In the genomic region with DNA sequence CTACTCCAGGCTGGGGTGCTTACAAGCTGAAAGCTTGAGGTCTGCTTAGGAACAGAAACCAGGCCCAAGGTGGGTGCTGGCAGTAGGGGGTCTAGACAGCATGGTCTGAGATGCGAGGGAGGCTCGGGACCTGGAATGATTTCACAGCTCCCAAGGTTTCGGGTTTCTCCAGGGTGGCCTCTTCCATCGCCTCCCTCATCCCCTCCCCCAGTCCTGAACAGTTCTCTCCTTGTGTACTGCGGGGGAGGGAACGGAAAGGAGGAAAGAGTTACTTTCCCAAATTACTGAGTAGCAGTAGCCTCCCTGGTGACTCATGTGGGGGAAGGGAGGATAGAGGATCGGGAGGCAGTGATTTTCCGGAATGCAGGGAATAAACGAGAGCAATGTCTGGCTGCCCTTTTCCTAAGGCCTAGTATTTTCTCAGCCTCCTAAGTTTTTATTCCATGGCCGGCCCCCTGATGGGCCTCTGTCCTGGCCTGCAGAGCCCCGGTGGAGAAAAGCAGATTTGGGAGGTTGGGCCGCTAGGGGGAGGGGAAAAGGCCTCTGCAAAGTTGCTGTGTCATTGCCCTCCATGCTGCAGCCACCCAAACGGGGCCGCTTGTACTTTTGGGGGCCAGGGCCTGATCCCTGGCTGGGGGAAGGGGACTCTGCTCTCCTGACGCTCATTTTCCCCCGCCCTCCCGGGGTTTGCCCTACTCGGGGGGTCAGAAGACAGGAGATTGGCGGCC, we compare ENCODE assay signal across 8 cellular contexts. TPM values are rescaled to one million over a fixed set of nuclear protein-coding genes. Genes with fewer than 3 reads are reported as not detected.
DNase-seq lines count a peak whose midpoint lies in the region; ATAC-seq, FAIRE-seq and TF ChIP-seq lines count a peak whose summit lies in the region.

No MANE protein-coding gene starts in this region.

- H4K5ac ChIP-seq in H9 (ENCODE audit: insufficient read length, low read depth, low read length) (peak overlapping the region; percentile 99), H1 (ENCODE audit: insufficient read length, low read depth, low read length) (peak overlapping the region; percentile 99)

- peak overlapping the region; percentile 96 for H2BK120ac ChIP-seq in H9 (ENCODE audit: low read depth, low read length, poor library complexity, severe bottlenecking)
- H2BK120ac ChIP-seq in H1 (replicated peaks; ENCODE audit: low read depth, low read length) = peak overlapping the region; percentile 99

- no peaks in the 10 kb centered on the region for H4K20me1 ChIP-seq in H9 (ENCODE audit: control insufficient read depth, insufficient read depth, insufficient read length)
- H4K20me1 ChIP-seq in H1 (replicated peaks in 1 of 2; ENCODE audit: control insufficient read depth in 1 of 2, insufficient read depth in 2 of 2, low read length in 2 of 2) = peaks cover 23 to 27% of the 10 kb centered on the region in 2 experiments

- peaks cover 18 to 20% of the 10 kb centered on the region in 2 experiments for H3K4me1 Mint-ChIP-seq in H9

- no peak for TF ChIP-seq CTCF in AG09309 (IDR thresholded peaks at IDR 0.05; ENCODE audit: control insufficient read depth, insufficient read depth, low read depth, low read length, missing control alignments)
- TF ChIP-seq CTCF in H9 (conservative IDR thresholded peaks at IDR 0.05) = peak; percentile 46; the same call in 2 of the 3 replicates
- peak in 2 of 3 experiments; percentile 8 to 14; a peak in 1 of 4 replicates for TF ChIP-seq CTCF in H1 (IDR thresholded peaks at IDR 0.05; ENCODE audit: control extremely low read depth in 1 of 3, insufficient read depth in 1 of 3, low read depth in 1 of 3, low read length in 3 of 3)

- H3K36me3 ChIP-seq in H1 (ENCODE audit: control insufficient read depth in 2 of 4, insufficient read depth in 4 of 4, low read length in 3 of 4) = peaks cover 11 to 29% (median 17%) of the 10 kb centered on the region in 4 experiments

- H3K18ac ChIP-seq in H9 (ENCODE audit: insufficient read length, low read depth, low read length) (peak overlapping the region; percentile 96), H1 (ENCODE audit: extremely low read depth, low read length) (peak overlapping the region; percentile 100)

- peak overlapping the region; percentile 98 for H3K9ac ChIP-seq in H9 (ENCODE audit: extremely low read depth, insufficient read length, low read length)
- H3K9ac ChIP-seq in H1 (replicated peaks in 1 of 4; ENCODE audit: extremely low read depth in 1 of 4, low read depth in 3 of 4, low read length in 3 of 4) = peak overlapping the region; percentile 96 to 100 (median 100)

- peak in 1 of 2 experiments; percentile 89; a peak in 2 of 3 replicates for TF ChIP-seq POLR2A in H1 (IDR thresholded peaks at IDR 0.05; ENCODE audit: control extremely low read depth in 1 of 2, low read depth in 2 of 2, low read length in 2 of 2)

- H3K79me1 ChIP-seq in H9 (ENCODE audit: insufficient read depth, low read depth, low read length, poor library complexity, severe bottlenecking) (no peaks in the 10 kb centered on the region), H1 (ENCODE audit: low read depth, low read length) (no peaks in the 10 kb centered on the region)

- H3K27ac ChIP-seq in H9 (ENCODE audit: insufficient read length, low read depth, low read length) (peak overlapping the region; percentile 100), H1 (ENCODE audit: low read depth, low read length) (peak overlapping the region; percentile 99)

- H4K91ac ChIP-seq in H9 (ENCODE audit: insufficient read length, low read depth, low read length) (peak overlapping the region; percentile 96), H1 (replicated peaks; ENCODE audit: insufficient read length, low read length) (peak overlapping the region; percentile 99)

- H3K27ac Mint-ChIP-seq in H9 = peak overlapping the region; percentile 100

- H3K9me3 Mint-ChIP-seq in H9 = peaks cover 7 to 11% of the 10 kb centered on the region in 2 experiments

- H4K8ac ChIP-seq in H9 (replicated peaks; ENCODE audit: insufficient read length, low read depth, low read length) (peak overlapping the region; percentile 97), H1 (ENCODE audit: extremely low read depth, insufficient read depth, low read length) (peak overlapping the region; percentile 100)

- H3K79me2 ChIP-seq in H9 (ENCODE audit: insufficient read depth, low read length) = peaks cover 27% of the 10 kb centered on the region
- H3K79me2 ChIP-seq in H1 (ENCODE audit: control insufficient read depth in 1 of 2, insufficient read depth in 2 of 2, low read length in 2 of 2) = peaks cover 30 to 78% of the 10 kb centered on the region in 2 experiments

- H2AFZ ChIP-seq in H9 (ENCODE audit: low read length) (no peak overlapping the region), H1 (ENCODE audit: low read length) (no peak overlapping the region)

- peaks cover 23% of the 10 kb centered on the region for H3K23me2 ChIP-seq in H9 (ENCODE audit: insufficient read length, low read depth, low read length, poor library complexity, severe bottlenecking)
- H3K23me2 ChIP-seq in H1 (ENCODE audit: low read depth, low read length) = peaks cover 22% of the 10 kb centered on the region

- peak overlapping the region; percentile 99 for H2AK5ac ChIP-seq in H9 (ENCODE audit: insufficient read length, low read length)
- peak overlapping the region; percentile 100 for H2AK5ac ChIP-seq in H1 (ENCODE audit: low read depth, low read length)

- DNase-seq in AG09309 (ENCODE audit: low read depth) (peak; percentile 89), H9 (peak; percentile 81), NCI-H82 (lab: John Stamatoyannopoulos, UW) (peak; percentile 90), H1 (ENCODE audit: low read depth in 1 of 2, low spot score in 2 of 2) (no peak)
- DNase-seq in activated CD8-positive, alpha-beta memory T cell treated with anti-CD3 and anti-CD28 coated beads for 24 hours = peak; percentile 94
- peak; percentile 38 to 49 for DNase-seq in stimulated activated CD8-positive, alpha-beta memory T cell treated with anti-CD3 and anti-CD28 coated beads, Interleukin-4, amount 100 ng/mL, for 4 hours (ENCODE audit: low read depth in 2 of 2, low spot score in 1 of 2)

- whole genome bisulfite sequencing in H9 (ENCODE audit: extremely low coverage, insufficient read length, low lambda C conversion rate) = no CpG with 5 or more reads among the region's 19 CpGs
- 1% methylated on average over 19 of the region's 19 CpGs; no CpG with 5 or more reads in 1 of the 2 experiments for WGBS in H1 (ENCODE audit: extremely low coverage in 1 of 2, insufficient coverage in 1 of 2, insufficient read length in 1 of 2, insufficient replicate concordance in 2 of 2, low coverage in 1 of 2, low lambda C conversion rate in 2 of 2, missing lambda C conversion rate in 1 of 2), 2 experiments

- FAIRE-seq in H1 (lab: Jason Lieb, UNC) = no peak

- H3K4me2 ChIP-seq in H9 (ENCODE audit: insufficient read depth, insufficient read length, low read length) (peak overlapping the region; percentile 87), H1 (ENCODE audit: insufficient read depth in 1 of 2, low read depth in 2 of 2, low read length in 2 of 2) (peak overlapping the region; percentile 75)

- no peaks in the 10 kb centered on the region for H3K9me3 ChIP-seq in H9 (ENCODE audit: control insufficient read depth, low read depth, low read length)
- no peaks in the 10 kb centered on the region; a peak in 2 of 4 replicates for H3K9me3 ChIP-seq in H1 (ENCODE audit: insufficient read depth in 2 of 2, low read depth in 1 of 2, low read length in 1 of 2)
- H3K9me3 ChIP-seq in mononuclear cell (ENCODE audit: low read depth, low read length) = no peaks in the 10 kb centered on the region

- H3K14ac ChIP-seq in H9 (ENCODE audit: insufficient read depth, low read length) (peak overlapping the region; percentile 96), H1 (ENCODE audit: insufficient read length) (peak overlapping the region; percentile 100)

- POLR2A ChIA-PET in H1 (lab: Charles Lee; ENCODE audit: partially characterized antibody) = interaction anchor here (0.9 to 33.3 kb wide), 38 partner anchors 4 to 1305 kb away, joined by 3 to 1158 read pairs (median 6); a partner anchor contains a TSS

- no peak overlapping the region for H2BK15ac ChIP-seq in H9 (ENCODE audit: low read depth, low read length)
- H2BK15ac ChIP-seq in H1 (ENCODE audit: low read length) = no peak overlapping the region

- peaks cover 44 to 49% (median 45%) of the 10 kb centered on the region in 3 experiments for H3K36me3 Mint-ChIP-seq in H9 (ENCODE audit: insufficient read depth in 1 of 3, low read depth in 3 of 3)

- TF ChIP-seq RAD21 in H1 (IDR thresholded peaks at IDR 0.05 in 1 of 2, conservative IDR thresholded peaks at IDR 0.05 in 1 of 2; ENCODE audit: low read depth in 2 of 2, low read length in 2 of 2) = no peak

- H3K27me3 Mint-ChIP-seq in H9 (ENCODE audit: low read depth) = peaks cover 4% of the 10 kb centered on the region; the same call in 1 of the 2 replicates

- H3K4me1 ChIP-seq in H9 (ENCODE audit: insufficient read depth, low read length) (no peaks in the 10 kb centered on the region), H1 (replicated peaks in 1 of 4; ENCODE audit: control insufficient read depth in 3 of 4, insufficient read depth in 4 of 4, low read length in 3 of 4) (peaks cover 0 to 13% (median 6%) of the 10 kb centered on the region in 4 experiments; a peak in 5 of 7 replicates), mononuclear cell (ENCODE audit: insufficient read depth, low read length) (peaks cover 42% of the 10 kb centered on the region)

- H3K27me3 ChIP-seq in H9 (ENCODE audit: insufficient read depth, low read length) (no peaks in the 10 kb centered on the region), H1 (replicated peaks in 1 of 4; ENCODE audit: control insufficient read depth in 3 of 4, extremely low read depth in 1 of 4, insufficient read depth in 3 of 4, low read length in 3 of 4) (no peaks in the 10 kb centered on the region), mononuclear cell (ENCODE audit: insufficient read depth, low read length) (no peaks in the 10 kb centered on the region)

- H2BK20ac ChIP-seq in H9 (ENCODE audit: low read depth, low read length, poor library complexity, severe bottlenecking) (peak overlapping the region; percentile 49), H1 (ENCODE audit: low read length) (peak overlapping the region; percentile 72; the same call in 1 of the 2 replicates)

- H3K23ac ChIP-seq in H9 (ENCODE audit: insufficient read length, low read depth, low read length) = peak overlapping the region; percentile 9
- H3K23ac ChIP-seq in H1 (ENCODE audit: insufficient read length) = peak overlapping the region; percentile 6

- TF ChIP-seq EP300 in H1 (IDR thresholded peaks at IDR 0.05; ENCODE audit: borderline replicate concordance in 1 of 2, low read depth in 2 of 2, low read length in 2 of 2) = no peak

- H2BK12ac ChIP-seq in H9 (ENCODE audit: insufficient read length, low read depth, low read length) = peak overlapping the region; percentile 91
- H2BK12ac ChIP-seq in H1 (ENCODE audit: low read depth, low read length) = peak overlapping the region; percentile 100

- H3K4me3 ChIP-seq in AG09309 (ENCODE audit: control insufficient read depth, low read depth, low read length) = peak overlapping the region; percentile 93
- peak overlapping the region; percentile 90 to 99 (median 98) for H3K4me3 ChIP-seq in H1 (ENCODE audit: extremely low read depth in 1 of 4, insufficient read depth in 2 of 4, low read depth in 3 of 4, low read length in 4 of 4)
- peak overlapping the region; percentile 95 for H3K4me3 ChIP-seq in mononuclear cell (ENCODE audit: low read length)

- H3K56ac ChIP-seq in H9 (ENCODE audit: insufficient read length, low read depth, low read length) = peak overlapping the region; percentile 100
- peak overlapping the region; percentile 98 for H3K56ac ChIP-seq in H1 (replicated peaks; ENCODE audit: insufficient read length, low read depth, low read length)

- peak overlapping the region; percentile 99 for H2BK5ac ChIP-seq in H9 (ENCODE audit: insufficient read length, low read length)
- H2BK5ac ChIP-seq in H1 (ENCODE audit: low read depth, low read length) = peak overlapping the region; percentile 100

- H3K4me3 Mint-ChIP-seq in H9 = peak overlapping the region; percentile 96

- H3K4ac ChIP-seq in H9 (ENCODE audit: low read depth, low read length) (peak overlapping the region; percentile 97), H1 (replicated peaks; ENCODE audit: insufficient read length, low read depth, low read length) (peak overlapping the region; percentile 100)

- ATAC-seq in HG03196 (IDR thresholded peaks at IDR 0.05; ENCODE audit: unreplicated experiment) = no peak

- CTCF ChIA-PET in H1 (lab: Charles Lee; ENCODE audit: partially characterized antibody) = interaction anchor here (0.6 to 14.6 kb wide), 6 partner anchors 13 to 199 kb away, joined by 3 to 168 read pairs (median 18); a partner anchor contains a TSS

- H3T11ph ChIP-seq in H9 (ENCODE audit: low read length) = peak overlapping the region; percentile 96

RNA-seq across cellular contexts. Expression of a gene that starts 1.5 kb away (rescaled TPM):
- total RNA-seq in H9 (2021) (244 and 252 TPM in 2 replicates), mononuclear cell (193 TPM)
- total RNA-seq in H1 (2021; fragmentation: NEBNext Ultra II Directional; extraction: Animal tissue kit (Norgen Biotek cat#: 25700)) = 179 and 185 TPM in 2 replicates
- polyA plus RNA-seq in H1 (2011; rRNA removed) = 101 and 132 TPM in 2 replicates
- polyA plus RNA-seq in H1 (2011; cell fraction: cytosol; rRNA removed) = 118 TPM
- 277 TPM for polyA plus RNA-seq in H1 (2011; cell fraction: nucleus; rRNA removed)
- polyA plus RNA-seq in H1 (2012, experiment 1 of 2) = 160 to 229 TPM (median 169 TPM) in 4 replicates
- polyA plus RNA-seq in H1 (2012, experiment 2 of 2) = 108 TPM
- polyA plus RNA-seq in H1 (2013, experiment 1 of 2) = 146 TPM
- polyA plus RNA-seq in H1 (2013, experiment 2 of 2) = 135 TPM
- 120 and 132 TPM in 2 replicates for polyA minus RNA-seq in H1 (2011; rRNA and poly(A)+ RNA removed)
- polyA minus RNA-seq in H1 (2011; cell fraction: cytosol; rRNA and poly(A)+ RNA removed) = 85.9 TPM
- polyA minus RNA-seq in H1 (2011; cell fraction: nucleus; rRNA and poly(A)+ RNA removed) = 174 TPM

RNA-seq across cellular contexts. Expression of a gene that starts 17.0 kb away (rescaled TPM):
- 6.6 and 7.5 TPM in 2 replicates for total RNA-seq in H9 (2021)
- 13.3 and 15.1 TPM in 2 replicates for total RNA-seq in H1 (2021; fragmentation: NEBNext Ultra II Directional; extraction: Animal tissue kit (Norgen Biotek cat#: 25700))
- polyA plus RNA-seq in H1 (2011; rRNA removed) = 18.0 and 23.1 TPM in 2 replicates
- polyA plus RNA-seq in H1 (2011; cell fraction: cytosol; rRNA removed) = 16.6 TPM
- 27.7 TPM for polyA plus RNA-seq in H1 (2011; cell fraction: nucleus; rRNA removed)
- 11.8 to 16.5 TPM (median 15.3 TPM) in 4 replicates for polyA plus RNA-seq in H1 (2012, experiment 1 of 2)
- polyA plus RNA-seq in H1 (2012, experiment 2 of 2) = 18.7 TPM
- polyA plus RNA-seq in H1 (2013, experiment 1 of 2) = 14.8 TPM
- 15.8 TPM for polyA plus RNA-seq in H1 (2013, experiment 2 of 2)
- 8.9 and 9.5 TPM in 2 replicates for polyA minus RNA-seq in H1 (2011; rRNA and poly(A)+ RNA removed)
- 5.5 TPM for polyA minus RNA-seq in H1 (2011; cell fraction: cytosol; rRNA and poly(A)+ RNA removed)
- polyA minus RNA-seq in H1 (2011; cell fraction: nucleus; rRNA and poly(A)+ RNA removed) = 8.5 TPM
- 89.0 TPM for total RNA-seq in mononuclear cell

RNA-seq across cellular contexts. Expression of a gene that starts 29.0 kb away (rescaled TPM):
- 1.5 and 1.7 TPM in 2 replicates for total RNA-seq in H9 (2021)
- total RNA-seq in H1 (2021; fragmentation: NEBNext Ultra II Directional; extraction: Animal tissue kit (Norgen Biotek cat#: 25700)) = 1.3 and 2.7 TPM in 2 replicates
- polyA plus RNA-seq in H1 (2011; rRNA removed) = 3.2 and 4.7 TPM in 2 replicates
- polyA plus RNA-seq in H1 (2011; cell fraction: cytosol; rRNA removed) = 3.1 TPM
- 2.7 TPM for polyA plus RNA-seq in H1 (2011; cell fraction: nucleus; rRNA removed)
- polyA plus RNA-seq in H1 (2012, experiment 1 of 2) = 1.6 to 2.7 TPM (median 2.2 TPM) in 4 replicates
- 3.1 TPM for polyA plus RNA-seq in H1 (2012, experiment 2 of 2)
- polyA plus RNA-seq in H1 (2013, experiment 1 of 2) = 4.2 TPM
- polyA plus RNA-seq in H1 (2013, experiment 2 of 2) = 4.2 TPM
- 2.2 and 2.5 TPM in 2 replicates for polyA minus RNA-seq in H1 (2011; rRNA and poly(A)+ RNA removed)
- 2.0 TPM for polyA minus RNA-seq in H1 (2011; cell fraction: cytosol; rRNA and poly(A)+ RNA removed)
- 1.7 TPM for polyA minus RNA-seq in H1 (2011; cell fraction: nucleus; rRNA and poly(A)+ RNA removed)
- total RNA-seq in mononuclear cell = 67.8 TPM

RNA-seq across cellular contexts. Expression of a gene that starts 39.5 kb away (rescaled TPM):
- 15.3 and 15.6 TPM in 2 replicates for total RNA-seq in H9 (2021)
- 23.7 TPM in 2 replicates for total RNA-seq in H1 (2021; fragmentation: NEBNext Ultra II Directional; extraction: Animal tissue kit (Norgen Biotek cat#: 25700))
- 89.0 and 120 TPM in 2 replicates for polyA plus RNA-seq in H1 (2011; rRNA removed)
- 55.7 TPM for polyA plus RNA-seq in H1 (2011; cell fraction: cytosol; rRNA removed)
- polyA plus RNA-seq in H1 (2011; cell fraction: nucleus; rRNA removed) = 127 TPM
- polyA plus RNA-seq in H1 (2012, experiment 1 of 2) = 30.8 to 37.5 TPM (median 34.1 TPM) in 4 replicates
- polyA plus RNA-seq in H1 (2012, experiment 2 of 2) = 56.4 TPM
- 32.5 TPM for polyA plus RNA-seq in H1 (2013, experiment 1 of 2)
- 36.8 TPM for polyA plus RNA-seq in H1 (2013, experiment 2 of 2)
- polyA minus RNA-seq in H1 (2011; rRNA and poly(A)+ RNA removed) = 73.5 and 94.6 TPM in 2 replicates
- polyA minus RNA-seq in H1 (2011; cell fraction: cytosol; rRNA and poly(A)+ RNA removed) = 28.8 TPM
- polyA minus RNA-seq in H1 (2011; cell fraction: nucleus; rRNA and poly(A)+ RNA removed) = 40.2 TPM
- total RNA-seq in mononuclear cell = 16.2 TPM

Comparison
In these comparisons a context has a peak if more than half of its experiments do, and no peak if none do; other contexts are left out.
1. DNase-seq: peak in AG09309 (single experiment), H9 (single experiment), NCI-H82 (single experiment), activated CD8-positive, alpha-beta memory T cell treated with anti-CD3 and anti-CD28 coated beads for 24 hours (single experiment) and stimulated activated CD8-positive, alpha-beta memory T cell treated with anti-CD3 and anti-CD28 coated beads, Interleukin-4, amount 100 ng/mL, for 4 hours (2 of 2); none in H1 (0 of 2).
2. RNA of a gene that starts 29.0 kb away (total RNA-seq): 67.8 TPM in mononuclear cell (single experiment); 1.3 to 2.7 TPM in H1 and 1.5 to 1.7 TPM in H9; every median in the first group is over 10 times any median in the second.
3. Peak in every context shown above with its lines, with median percentiles within 50 percentile points of each other: H3K4me3 ChIP-seq.